ENCODE assay signal across 8 cellular contexts in the genomic region with DNA sequence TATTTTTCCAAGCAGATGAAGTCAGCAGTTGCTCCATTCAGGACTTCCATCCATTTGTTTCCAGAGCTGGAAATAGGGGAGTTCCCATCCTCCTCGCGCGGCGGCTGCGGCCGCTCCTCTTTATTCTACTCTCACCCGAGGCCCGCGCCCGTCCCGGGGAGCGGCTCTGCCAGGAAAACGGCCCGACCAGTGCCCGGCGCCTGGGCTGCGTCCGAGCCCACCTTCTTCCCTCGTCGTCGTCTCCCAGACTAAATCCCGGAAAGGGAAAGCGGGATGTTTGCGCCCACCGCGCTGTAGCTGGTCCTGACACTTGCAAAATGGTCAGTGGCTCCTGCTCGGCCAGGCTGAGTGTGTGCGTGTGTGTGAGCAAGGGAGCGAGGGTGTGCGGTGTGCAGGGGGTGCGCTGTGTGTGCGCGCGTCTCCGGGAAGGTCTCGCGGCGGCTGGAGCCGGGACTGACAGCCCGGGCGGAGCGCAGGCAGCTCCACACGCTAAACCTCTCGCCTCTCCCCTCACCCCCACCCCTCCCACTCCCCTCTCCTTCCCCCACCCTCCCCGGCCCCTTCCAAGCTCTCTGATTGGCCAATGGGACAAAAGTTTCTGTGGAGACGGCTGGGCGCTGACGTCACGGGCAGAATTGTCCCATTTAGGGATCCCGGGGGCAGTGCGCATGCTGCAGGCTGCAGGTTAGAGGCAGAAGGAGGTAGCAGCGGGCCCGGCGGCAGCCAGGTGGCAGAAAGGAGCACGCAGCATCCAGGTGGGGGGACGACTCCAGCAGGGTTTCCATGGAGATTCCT. TPM values are rescaled to one million over a fixed set of nuclear protein-coding genes. Genes with fewer than 3 reads are reported as not detected.
A peak's percentile ranks its signal among the peaks of the same experiment; 100 is the strongest.
DNase-seq lines count a peak whose midpoint lies in the region; ATAC-seq, FAIRE-seq and TF ChIP-seq lines count a peak whose summit lies in the region.

A gene with protein sequence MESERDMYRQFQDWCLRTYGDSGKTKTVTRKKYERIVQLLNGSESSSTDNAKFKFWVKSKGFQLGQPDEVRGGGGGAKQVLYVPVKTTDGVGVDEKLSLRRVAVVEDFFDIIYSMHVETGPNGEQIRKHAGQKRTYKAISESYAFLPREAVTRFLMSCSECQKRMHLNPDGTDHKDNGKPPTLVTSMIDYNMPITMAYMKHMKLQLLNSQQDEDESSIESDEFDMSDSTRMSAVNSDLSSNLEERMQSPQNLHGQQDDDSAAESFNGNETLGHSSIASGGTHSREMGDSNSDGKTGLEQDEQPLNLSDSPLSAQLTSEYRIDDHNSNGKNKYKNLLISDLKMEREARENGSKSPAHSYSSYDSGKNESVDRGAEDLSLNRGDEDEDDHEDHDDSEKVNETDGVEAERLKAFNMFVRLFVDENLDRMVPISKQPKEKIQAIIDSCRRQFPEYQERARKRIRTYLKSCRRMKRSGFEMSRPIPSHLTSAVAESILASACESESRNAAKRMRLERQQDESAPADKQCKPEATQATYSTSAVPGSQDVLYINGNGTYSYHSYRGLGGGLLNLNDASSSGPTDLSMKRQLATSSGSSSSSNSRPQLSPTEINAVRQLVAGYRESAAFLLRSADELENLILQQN (minus strand): TSS at position 491 of the 795 bp plus-strand sequence. CDS start 1,660 bp downstream, outside the sequence.

- POLR2A ChIA-PET in activated CD4-positive, alpha-beta memory T cell treated with anti-CD3 and anti-CD28 coated beads, Interleukin-2, amount 10 ng/mL, durations not matched to agents 7 days and 5 days (lab: Charles Lee) = no interaction called here

- peaks cover 2 to 9% of the 10 kb centered on the region in 2 donors for H3K9me3 Mint-ChIP-seq in stimulated activated naive B cell treated with anti-CD40 and anti-IgM and Interleukin-4, amounts not matched to agents 10 μg/mL and 1 μg/mL and 100 μg/mL, for 72 hours
- no peaks in the 10 kb centered on the region for H3K9me3 Mint-ChIP-seq in activated CD4-positive, alpha-beta memory T cell treated with anti-CD3 and anti-CD28 coated beads, Interleukin-2, amount 10 ng/mL, durations not matched to agents 7 days and 5 days

- peak; percentile 66 for FAIRE-seq in islet of Langerhans (lab: Jason Lieb, UNC)

- H3K36me3 Mint-ChIP-seq in stimulated activated naive B cell treated with anti-CD40 and anti-IgM and Interleukin-4, amounts not matched to agents 10 μg/mL and 1 μg/mL and 100 μg/mL, for 72 hours = no peaks in the 10 kb centered on the region
- no peaks in the 10 kb centered on the region for H3K36me3 Mint-ChIP-seq in activated CD4-positive, alpha-beta memory T cell treated with anti-CD3 and anti-CD28 coated beads, Interleukin-2, amount 10 ng/mL, durations not matched to agents 7 days and 5 days (ENCODE audit: low read depth)

- no peak within 1 kb of the TSS for H3K27ac ChIP-seq in brain microvascular endothelial cell

- in situ Hi-C loops in brain microvascular endothelial cell (cut with HindIII; ENCODE audit: low pct_ligation_motif_present, low sequenced_read_pairs) = no loop called here

- peaks cover 33 to 42% of the 10 kb centered on the region in 2 donors for H3K27me3 Mint-ChIP-seq in stimulated activated naive B cell treated with anti-CD40 and anti-IgM and Interleukin-4, amounts not matched to agents 10 μg/mL and 1 μg/mL and 100 μg/mL, for 72 hours
- peaks cover 24% of the 10 kb centered on the region for H3K27me3 Mint-ChIP-seq in activated CD4-positive, alpha-beta memory T cell treated with anti-CD3 and anti-CD28 coated beads, Interleukin-2, amount 10 ng/mL, durations not matched to agents 7 days and 5 days

- peak; percentile 56 for TF ChIP-seq CTCF in brain microvascular endothelial cell (IDR thresholded peaks at IDR 0.05; ENCODE audit: low read depth, low read length, missing control alignments)

- ATAC-seq in stimulated activated naive B cell treated with anti-CD40 and anti-IgM and Interleukin-4, amounts not matched to agents 10 μg/mL and 1 μg/mL and 100 μg/mL, for 72 hours (replicated peaks) = no peak
- ATAC-seq in GM18907 (IDR thresholded peaks at IDR 0.05; ENCODE audit: unreplicated experiment) (no peak), HG03280 (IDR thresholded peaks at IDR 0.05; ENCODE audit: unreplicated experiment) (no peak)

- peaks cover 44% of the 10 kb centered on the region for H3K27me3 ChIP-seq in brain microvascular endothelial cell (replicated peaks)

- DNase-seq in ELF-1 (ENCODE audit: low read depth, low spot score) (peak; percentile 98), NCI-H2029 treated with DMSO at 0.1 percent for 48 hours (lab: John Stamatoyannopoulos, UW) (peak; percentile 66), brain microvascular endothelial cell (no peak)
- no peak for DNase-seq in stimulated activated naive B cell treated with anti-CD40 and anti-IgM and Interleukin-4, amounts not matched to agents 10 μg/mL and 1 μg/mL and 100 μg/mL, for 72 hours
- no peak for DNase-seq in activated CD4-positive, alpha-beta memory T cell treated with anti-CD3 and anti-CD28 coated beads, Interleukin-2, amount 10 ng/mL, durations not matched to agents 7 days and 5 days

- H3K4me3 Mint-ChIP-seq in stimulated activated naive B cell treated with anti-CD40 and anti-IgM and Interleukin-4, amounts not matched to agents 10 μg/mL and 1 μg/mL and 100 μg/mL, for 72 hours = peak within 1 kb of the TSS in 1 of 2 donors; percentile 38
- no peak within 1 kb of the TSS for H3K4me3 Mint-ChIP-seq in activated CD4-positive, alpha-beta memory T cell treated with anti-CD3 and anti-CD28 coated beads, Interleukin-2, amount 10 ng/mL, durations not matched to agents 7 days and 5 days

- CTCF ChIA-PET in activated CD4-positive, alpha-beta memory T cell treated with anti-CD3 and anti-CD28 coated beads, Interleukin-2, amount 10 ng/mL, durations not matched to agents 7 days and 5 days (lab: Charles Lee) = no interaction called here

- peak within 1 kb of the TSS; percentile 61 for H3K4me3 ChIP-seq in brain microvascular endothelial cell (ENCODE audit: low read depth, low read length)

- H3K4me1 Mint-ChIP-seq in stimulated activated naive B cell treated with anti-CD40 and anti-IgM and Interleukin-4, amounts not matched to agents 10 μg/mL and 1 μg/mL and 100 μg/mL, for 72 hours = peaks cover 10 to 15% of the 10 kb centered on the region in 2 donors
- H3K4me1 Mint-ChIP-seq in activated CD4-positive, alpha-beta memory T cell treated with anti-CD3 and anti-CD28 coated beads, Interleukin-2, amount 10 ng/mL, durations not matched to agents 7 days and 5 days = peaks cover 2% of the 10 kb centered on the region

- peak within 1 kb of the TSS; percentile 15 for H3K27ac Mint-ChIP-seq in stimulated activated naive B cell treated with anti-CD40 and anti-IgM and Interleukin-4, amounts not matched to agents 10 μg/mL and 1 μg/mL and 100 μg/mL, for 72 hours
- no peak within 1 kb of the TSS for H3K27ac Mint-ChIP-seq in activated CD4-positive, alpha-beta memory T cell treated with anti-CD3 and anti-CD28 coated beads, Interleukin-2, amount 10 ng/mL, durations not matched to agents 7 days and 5 days

- no peaks in the 10 kb centered on the region for H3K36me3 ChIP-seq in brain microvascular endothelial cell (replicated peaks)

RNA-seq across cellular contexts. Expression of the gene that starts here (rescaled TPM):
- total RNA-seq in activated CD4-positive, alpha-beta memory T cell treated with anti-CD3 and anti-CD28 coated beads, Interleukin-2, amount 10 ng/mL, durations not matched to agents 7 days and 5 days = not detected

Comparison
In these comparisons a context has a peak if more than half of its experiments do, and no peak if none do; other contexts are left out.
1. DNase-seq: peak in ELF-1 (single experiment) and NCI-H2029 treated with DMSO at 0.1 percent for 48 hours (single experiment); none in brain microvascular endothelial cell (single experiment), stimulated activated naive B cell treated with anti-CD40 and anti-IgM and Interleukin-4, amounts not matched to agents 10 μg/mL and 1 μg/mL and 100 μg/mL, for 72 hours (single experiment) and activated CD4-positive, alpha-beta memory T cell treated with anti-CD3 and anti-CD28 coated beads, Interleukin-2, amount 10 ng/mL, durations not matched to agents 7 days and 5 days (single experiment).